Comparison of ENCODE assay signal across 33 cellular contexts in the genomic region with DNA sequence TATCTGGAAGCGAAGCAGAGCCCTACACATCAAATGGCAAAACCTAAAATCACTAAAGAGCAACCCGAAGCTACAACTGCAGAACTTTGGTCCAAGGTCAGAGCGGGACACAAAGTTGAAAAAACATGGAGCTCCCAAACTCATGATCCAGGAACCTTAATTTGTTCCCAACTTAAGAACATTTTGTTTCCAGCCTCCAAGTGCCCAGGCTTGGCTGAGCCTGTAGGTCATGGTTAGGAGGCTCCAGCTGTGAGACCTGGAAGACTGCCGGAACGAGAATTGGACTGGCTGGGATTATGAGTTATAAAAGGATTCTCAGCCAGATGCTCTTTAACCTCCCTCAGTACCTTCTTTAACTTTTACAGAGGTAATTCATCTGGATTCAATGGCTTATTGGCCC.
"Had no signal": no experiment of that assay in that cellular context is flagged by ENCODE, and none has a peak within 500 bp of the region (broad histone marks: within the 10 kb centered on the region; RNA-seq: fewer than 3 reads in every experiment).

No MANE protein-coding gene starts in this region.

- ATAC-seq: activated naive CD8-positive, alpha-beta T cell treated with anti-CD3 and anti-CD28 coated beads, Interleukin-2, amount 50 U/mL, for 24 hours; activated T-cell treated with anti-CD3 and anti-CD28 coated beads, Interleukin-2, amount 50 U/mL, for 4 hours; K562; Right ventricle myocardium inferior had no signal

- DNase-seq: activated B cell treated with CpG ODN at 0.5 μM for 24 hours; activated CD4-positive, alpha-beta memory T cell treated with anti-CD3 and anti-CD28 coated beads for 36 hours; activated CD4-positive, alpha-beta T cell treated with anti-CD3 and anti-CD28 coated beads for 4 hours; activated CD4-positive, alpha-beta T cell treated with anti-CD3 and anti-CD28 coated beads, Interleukin-2, amount 50 U/mL, for 1 hour; activated CD4-positive, CD25-positive, alpha-beta regulatory T cell treated with anti-CD3 and anti-CD28 coated beads, Interleukin-2, amount 50 U/mL, for 72 hours; activated CD8-positive, alpha-beta memory T cell treated with anti-CD3 and anti-CD28 coated beads, Interleukin-2, amount 50 U/mL, for 4 hours; activated effector memory CD4-positive, alpha-beta T cell treated with Interleukin-2 at 50 U/mL for 16 hours; activated naive CD4-positive, alpha-beta T cell treated with anti-CD3 and anti-CD28 coated beads, Interleukin-2, amount 10 ng/mL, durations not matched to agents 7 days and 5 days; activated naive CD8-positive, alpha-beta T cell treated with anti-CD3 and anti-CD28 coated beads, Interleukin-2, amount 50 U/mL, for 24 hours; activated T-cell treated with anti-CD3 and anti-CD28 coated beads for 4 hours; activated T-cell treated with anti-CD3 and anti-CD28 coated beads, Interleukin-2, amount 50 U/mL, for 4 hours; anterior cingulate cortex; brain microvascular endothelial cell; IMR-90; NCI-H1092 treated with DMSO at 0.1 percent for 48 hours; NCI-H1417; NCI-H146; NCI-H187; NCI-H2029 treated with DMSO at 0.1 percent for 48 hours; NCI-H2171 treated with DMSO at 0.1 percent for 48 hours; NCI-H226; NCI-H446 treated with DMSO at 0.1 percent for 48 hours; NCI-H524; NK-92 treated with Interleukin-12 subunit alpha and Interleukin-12 subunit beta, amount 100 ng/mL, for 24 hours; PC-9; SW 1271; T-helper 1 cell; T-helper 2 cell; T-helper 9 cell had no signal

- H3K27ac ChIP-seq: brain microvascular endothelial cell, PC-9, RWPE1, VCaP had no signal

- H3K27me3 ChIP-seq: brain microvascular endothelial cell had no signal

- H3K36me3 ChIP-seq: brain microvascular endothelial cell had no signal

- H3K4me3 ChIP-seq: K562, PC-9 had no signal
